8 cellular contexts compared by ENCODE assay signal in genomic region chr9:32550609-32551490, GRCh38. TPM values are rescaled to one million over a fixed set of nuclear protein-coding genes. Genes with fewer than 3 reads are reported as not detected.
A peak's percentile ranks its signal among the peaks of the same experiment; 100 is the strongest.
DNase-seq lines count a peak whose midpoint lies in the region; ATAC-seq, FAIRE-seq and TF ChIP-seq lines count a peak whose summit lies in the region.

No MANE protein-coding gene starts in this region.

- peak overlapping the region; percentile 98 for H3K9ac ChIP-seq in iPS-20b (ENCODE audit: low read depth, low read length)

- intact Hi-C loops in breast epithelium (cut with DNase I; ENCODE audit: low total_unique reads): loop anchor here (10.0 kb wide), 1 partner anchor 166 kb away; the partner anchor contains the start of gene ACO1

- H3K27ac ChIP-seq in VCaP: peak overlapping the region; percentile 91
- H3K27ac ChIP-seq in breast epithelium: peak overlapping the region; percentile 96 to 97
- H3K27ac ChIP-seq in iPS-20b (ENCODE audit: low read length): peak overlapping the region; percentile 91
- H3K27ac ChIP-seq in small intestine (ENCODE audit: low read depth in 1 of 2, low read length in 1 of 2): peak overlapping the region; percentile 67 to 94

- in situ Hi-C loops in ACHN (cut with HindIII; ENCODE audit: low pct_ligation_motif_present, low pct_unique_long_range_greater_than_20kb, low sequenced_read_pairs): no loop called here

- DNase-seq in ACHN: peak; percentile 90
- peak; percentile 88 for DNase-seq in NCI-H2171 treated with DMSO at 0.1 percent for 48 hours (lab: John Stamatoyannopoulos, UW)
- DNase-seq in breast epithelium (ENCODE audit: low spot score in 2 of 2): peak; percentile 89 to 90
- peak; percentile 85 for DNase-seq in small intestine

- H3K9me3 ChIP-seq in breast epithelium (no peaks in the 10 kb centered on the region), iPS-20b (ENCODE audit: insufficient read depth, low read depth, low read length) (no peaks in the 10 kb centered on the region), small intestine (ENCODE audit: control insufficient read depth, low read depth) (no peaks in the 10 kb centered on the region)

- H3K36me3 ChIP-seq in breast epithelium (no peaks in the 10 kb centered on the region), iPS-20b (ENCODE audit: insufficient read depth, low read depth, low read length) (peaks cover 14% of the 10 kb centered on the region), small intestine (ENCODE audit: control insufficient read depth in 2 of 2, insufficient read depth in 2 of 2, low read length in 2 of 2) (no peaks in the 10 kb centered on the region)

- no peaks in the 10 kb centered on the region for H3K27me3 ChIP-seq in breast epithelium
- H3K27me3 ChIP-seq in iPS-20b (ENCODE audit: insufficient read depth, low read length): no peaks in the 10 kb centered on the region
- no peaks in the 10 kb centered on the region for H3K27me3 ChIP-seq in small intestine (ENCODE audit: control insufficient read depth in 2 of 2, insufficient read depth in 2 of 2, low read length in 2 of 2)

- WGBS in small intestine, 3 donors: 0 to 1% (median 0%) methylated on average over 64 to 75 of the region's 75 CpGs

- ATAC-seq in GM18868 (IDR thresholded peaks at IDR 0.05; ENCODE audit: unreplicated experiment): peak; percentile 69
- ATAC-seq in HG03108 (IDR thresholded peaks at IDR 0.05; ENCODE audit: unreplicated experiment): peak; percentile 54

- H3K4me1 ChIP-seq in breast epithelium (peaks cover 0 to 7% of the 10 kb centered on the region in 2 donors), iPS-20b (ENCODE audit: insufficient read depth, low read length) (no peaks in the 10 kb centered on the region; the same call in 1 of the 2 replicates), small intestine (ENCODE audit: control insufficient read depth in 2 of 2, insufficient read depth in 1 of 2, low read depth in 1 of 2, low read length in 1 of 2) (peaks cover 0 to 3% of the 10 kb centered on the region in 2 donors)

- no peak for FAIRE-seq in small intestine (lab: Jason Lieb, UNC)

- peak; percentile 20; the same call in 1 of the 2 replicates for TF ChIP-seq CTCF in VCaP (conservative IDR thresholded peaks at IDR 0.05)
- no peak for TF ChIP-seq CTCF in breast epithelium (IDR thresholded peaks at IDR 0.05)

- H3K4me3 ChIP-seq in breast epithelium (peak overlapping the region; percentile 69 to 84 (median 76)), iPS-20b (ENCODE audit: low read length) (peak overlapping the region; percentile 94), small intestine (ENCODE audit: low read depth in 1 of 2, low read length in 2 of 2) (peak overlapping the region; percentile 58 to 74)

- TF ChIP-seq POLR2A in breast epithelium (IDR thresholded peaks at IDR 0.05): peak; percentile 35

RNA-seq across cellular contexts. Expression of gene SMIM27, which starts 1.3 kb away (rescaled TPM):
- total RNA-seq in breast epithelium: 1 to 10 TPM; 5.6 to 8.6 (median 5.6) TPM
- 10 to 100 TPM in 1 of 3 donors, 1 to 10 TPM in 2; 6.5 to 15.4 (median 7.1) TPM for polyA plus RNA-seq in small intestine

RNA-seq across cellular contexts. Expression of gene TOPORS, which starts 1.5 kb away (rescaled TPM):
- 10 to 100 TPM; 20.2 to 35.6 (median 26.5) TPM for total RNA-seq in breast epithelium
- 1 to 10 TPM; 6.2 to 7.6 (median 6.5) TPM for polyA plus RNA-seq in small intestine

RNA-seq across cellular contexts. Expression of gene NDUFB6, which starts 22.1 kb away (rescaled TPM):
- 10 to 100 TPM; 26.2 to 37.4 (median 30.0) TPM for total RNA-seq in breast epithelium
- polyA plus RNA-seq in small intestine: 10 to 100 TPM; 55.9 to 78.7 (median 67.8) TPM

RNA-seq across cellular contexts. Expression of gene RIGI, which starts 24.9 kb away (rescaled TPM):
- 10 to 100 TPM in 2 of 3 donors, 1 to 10 TPM in 1; 6.4 to 16.7 (median 12.5) TPM for total RNA-seq in breast epithelium
- polyA plus RNA-seq in small intestine: 1 to 10 TPM; 3.5 to 5.1 (median 4.3) TPM

Comparison
In these comparisons a context has a peak if more than half of its experiments do, and no peak if none do; other contexts are left out.
1. Peak in every context shown above with its lines: DNase-seq, ATAC-seq, H3K4me3 ChIP-seq and H3K27ac ChIP-seq.